Comparison of ENCODE assay signal across 28 cellular contexts in the genomic region with DNA sequence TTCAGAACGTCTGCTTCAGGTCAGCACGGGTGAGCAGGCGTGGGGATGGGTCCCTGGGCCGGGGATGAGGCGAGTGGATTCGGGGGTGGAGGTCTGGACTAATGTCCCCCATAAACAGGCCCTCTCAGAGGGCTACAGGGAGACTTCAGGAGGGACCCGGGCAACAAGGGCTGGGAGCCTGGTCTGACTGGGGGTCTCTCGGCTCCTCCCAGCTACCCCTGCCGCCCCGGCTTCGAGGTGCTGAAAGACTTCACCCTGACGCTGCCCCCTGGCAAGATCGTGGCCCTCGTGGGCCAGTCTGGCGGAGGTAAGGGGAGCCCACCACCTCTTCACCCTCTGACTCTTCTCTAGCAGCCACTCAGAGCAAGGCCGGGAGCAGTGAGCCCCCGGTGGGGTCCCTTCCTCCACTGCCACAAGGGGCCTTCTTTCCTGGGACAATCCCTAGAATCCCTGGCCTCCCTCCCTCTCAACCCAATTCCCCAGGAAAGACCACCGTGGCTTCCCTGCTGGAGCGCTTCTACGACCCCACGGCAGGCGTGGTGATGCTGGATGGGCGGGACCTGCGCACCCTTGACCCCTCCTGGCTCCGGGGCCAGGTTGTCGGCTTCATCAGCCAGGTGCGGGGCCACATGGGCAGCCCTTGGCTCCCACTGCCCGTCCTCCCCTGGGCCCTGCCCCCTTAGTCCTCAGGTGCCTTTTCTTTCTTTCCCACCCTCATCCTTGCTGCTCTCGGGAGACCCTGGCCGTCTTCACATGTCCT. TPM values are rescaled to one million over a fixed set of nuclear protein-coding genes. Genes with fewer than 3 reads are reported as not detected.
DNase-seq lines count a peak whose midpoint lies in the region; ATAC-seq, FAIRE-seq and TF ChIP-seq lines count a peak whose summit lies in the region.
"Had no signal": no experiment of that assay in that cellular context is flagged by ENCODE, and none has a peak within 500 bp of the region (broad histone marks: within the 10 kb centered on the region; RNA-seq: fewer than 3 reads in every experiment).

No MANE protein-coding gene starts in this region.

- H4K20me1 ChIP-seq in BLaER1: peaks cover 16% of the 10 kb centered on the region

- H3K36me3 ChIP-seq in BLaER1: peaks cover 32% of the 10 kb centered on the region
- H3K36me3 ChIP-seq in small intestine (ENCODE audit: control insufficient read depth in 2 of 2, insufficient read depth in 2 of 2, low read length in 2 of 2): peaks cover 4 to 12% of the 10 kb centered on the region in 2 donors
- H3K36me3 ChIP-seq: HAP-1 had no signal

- CTCF ChIA-PET in RWPE1 (lab: Yijun Ruan, JAX): interaction anchor here (1.4 kb wide), 1 partner anchor 203 kb away, joined by 4 read pairs; no protein-coding TSS in a partner anchor

- TF ChIP-seq CTCF in RWPE1 (conservative IDR thresholded peaks at IDR 0.05; ENCODE audit: low read depth) (no peak), mesothelial cell of epicardium (IDR thresholded peaks at IDR 0.05; ENCODE audit: unreplicated experiment) (no peak)

- no peaks in the 10 kb centered on the region for H3K27me3 Mint-ChIP-seq in mesothelial cell of epicardium (ENCODE audit: low read depth)

- H3K4me3 ChIP-seq in BLaER1 (no peak overlapping the region), small intestine (ENCODE audit: low read depth in 1 of 2, low read length in 2 of 2) (no peak overlapping the region)
- H3K4me3 ChIP-seq: HAP-1 had no signal

- no peak for ATAC-seq in stimulated activated effector memory CD8-positive, alpha-beta T cell treated with anti-CD3 and anti-CD28 coated beads, Interleukin-12 subunit alpha, Interleukin-12 subunit beta, amount 100 ng/mL, for 72 hours
- ATAC-seq: CD8-positive, alpha-beta T cell had no signal

- H3K9me3 ChIP-seq in BLaER1: no peaks in the 10 kb centered on the region
- no peaks in the 10 kb centered on the region for H3K9me3 ChIP-seq in small intestine (ENCODE audit: control insufficient read depth, low read depth)
- H3K9me3 ChIP-seq: HAP-1 had no signal

- peaks cover 15% of the 10 kb centered on the region for H3K36me3 Mint-ChIP-seq in mesothelial cell of epicardium
- peaks cover 28% of the 10 kb centered on the region for H3K36me3 Mint-ChIP-seq in stimulated activated effector memory CD8-positive, alpha-beta T cell treated with anti-CD3 and anti-CD28 coated beads, Interleukin-12 subunit alpha, Interleukin-12 subunit beta, amount 100 ng/mL, for 72 hours

- no peaks in the 10 kb centered on the region for H3K27me3 ChIP-seq in BLaER1
- H3K27me3 ChIP-seq in small intestine (ENCODE audit: control insufficient read depth in 2 of 2, insufficient read depth in 2 of 2, low read length in 2 of 2): no peaks in the 10 kb centered on the region

- no peak for DNase-seq in RWPE1 (ENCODE audit: low spot score)
- no peak for DNase-seq in mesothelial cell of epicardium (ENCODE audit: low spot score in 2 of 2, unreplicated experiment in 2 of 2)
- DNase-seq in stimulated activated effector memory CD8-positive, alpha-beta T cell treated with anti-CD3 and anti-CD28 coated beads, Interleukin-12 subunit alpha, Interleukin-12 subunit beta, amount 100 ng/mL, for 72 hours (ENCODE audit: low spot score in 2 of 2): no peak
- no peak for DNase-seq in NCI-H524 treated with DMSO at 0.1 percent for 48 hours (lab: John Stamatoyannopoulos, UW)
- no peak for DNase-seq in small intestine
- DNase-seq in erythroblast (lab: John Stamatoyannopoulos, UW): no peak
- DNase-seq: AML-193; CD8-positive, alpha-beta T cell; DMS 273 treated with DMSO at 0.1 percent for 48 hours; DMS79; EL; GOT3; HFFc6; KBM-7; MV-4-11; NCI-H1105 treated with DMSO at 0.1 percent for 48 hours; NCI-H146; NCI-H1930; NCI-H446 treated with DMSO at 0.1 percent for 48 hours; NCI-H526 treated with DMSO at 0.1 percent for 48 hours; SHP77 treated with DMSO at 0.1 percent for 48 hours had no signal

- H3K4me2 ChIP-seq in BLaER1: peak overlapping the region; percentile 83

- no peak for FAIRE-seq in small intestine (lab: Jason Lieb, UNC)
- FAIRE-seq: A204.1, GM12891, HepG2 had no signal

- no peak overlapping the region for H3K9ac ChIP-seq in BLaER1

- H3K9me3 Mint-ChIP-seq in mesothelial cell of epicardium: no peaks in the 10 kb centered on the region
- H3K9me3 Mint-ChIP-seq in stimulated activated effector memory CD8-positive, alpha-beta T cell treated with anti-CD3 and anti-CD28 coated beads, Interleukin-12 subunit alpha, Interleukin-12 subunit beta, amount 100 ng/mL, for 72 hours: no peaks in the 10 kb centered on the region
- H3K9me3 Mint-ChIP-seq: CD8-positive, alpha-beta T cell; HFFc6 had no signal

- 87 to 92% (median 92%) methylated on average over 30 of the region's 30 CpGs for WGBS in small intestine, 3 donors

- TF ChIP-seq POLR2A in erythroblast (IDR thresholded peaks at IDR 0.05; ENCODE audit: low read length): no peak

- H3K4me1 Mint-ChIP-seq in mesothelial cell of epicardium: peaks cover 17% of the 10 kb centered on the region
- H3K4me1 Mint-ChIP-seq in stimulated activated effector memory CD8-positive, alpha-beta T cell treated with anti-CD3 and anti-CD28 coated beads, Interleukin-12 subunit alpha, Interleukin-12 subunit beta, amount 100 ng/mL, for 72 hours: peaks cover 21% of the 10 kb centered on the region

- H3K27ac Mint-ChIP-seq in mesothelial cell of epicardium: peak overlapping the region; percentile 21
- H3K27ac Mint-ChIP-seq in stimulated activated effector memory CD8-positive, alpha-beta T cell treated with anti-CD3 and anti-CD28 coated beads, Interleukin-12 subunit alpha, Interleukin-12 subunit beta, amount 100 ng/mL, for 72 hours: peak overlapping the region; percentile 78
- H3K27ac Mint-ChIP-seq: CD8-positive, alpha-beta T cell had no signal

- peaks cover 33% of the 10 kb centered on the region for H3K4me1 ChIP-seq in BLaER1
- peaks cover 0 to 8% of the 10 kb centered on the region in 2 donors for H3K4me1 ChIP-seq in small intestine (ENCODE audit: control insufficient read depth in 2 of 2, insufficient read depth in 1 of 2, low read depth in 1 of 2, low read length in 1 of 2)
- H3K4me1 ChIP-seq: HAP-1 had no signal

- 0 out of 2 replicates have a peak overlapping the region, but pooled peaks have one; percentile 57 for H3K27ac ChIP-seq in BLaER1
- peak overlapping the region; percentile 91; the same call in 1 of the 2 replicates for H3K27ac ChIP-seq in RWPE1
- no peak overlapping the region for H3K27ac ChIP-seq in small intestine (ENCODE audit: low read depth in 1 of 2, low read length in 1 of 2)
- H3K27ac ChIP-seq: C4-2B had no signal

- POLR2A ChIA-PET in RWPE1 (lab: Yijun Ruan, JAX; ENCODE audit: low non-redundant PET): no interaction called here

- no peak overlapping the region for H3K4me3 Mint-ChIP-seq in mesothelial cell of epicardium
- H3K4me3 Mint-ChIP-seq in stimulated activated effector memory CD8-positive, alpha-beta T cell treated with anti-CD3 and anti-CD28 coated beads, Interleukin-12 subunit alpha, Interleukin-12 subunit beta, amount 100 ng/mL, for 72 hours: no peak overlapping the region
- H3K4me3 Mint-ChIP-seq: CD8-positive, alpha-beta T cell; HFFc6 had no signal

RNA-seq across cellular contexts. Expression of a gene that starts 7.5 kb away (rescaled TPM):
- total RNA-seq in mesothelial cell of epicardium: 6.1 to 7.9 TPM (median 7.2 TPM) in 3 replicates
- 10 to 100 TPM in 1 of 3 donors, 1 to 10 TPM in 2; 2.8 to 10.7 (median 4.3) TPM for polyA plus RNA-seq in small intestine
- total RNA-seq: HepG2 had no signal

RNA-seq across cellular contexts. Expression of a gene that starts 12.5 kb away (rescaled TPM):
- 39.8 to 48.0 TPM (median 40.7 TPM) in 3 replicates for total RNA-seq in mesothelial cell of epicardium
- polyA plus RNA-seq in small intestine: 10 to 100 TPM; 15.4 to 29.9 (median 15.7) TPM

RNA-seq across cellular contexts. Expression of a gene that starts 16.5 kb away (rescaled TPM):
- 10.6 to 14.0 TPM (median 11.8 TPM) in 3 replicates for total RNA-seq in mesothelial cell of epicardium
- 1 to 10 TPM in 1 of 3 donors, under 1 TPM in 2; 0.22 to 1.6 (median 0.52) TPM for polyA plus RNA-seq in small intestine
- total RNA-seq: HepG2, HT1080 had no signal

RNA-seq across cellular contexts. Expression of a gene that starts 16.9 kb away (rescaled TPM):
- total RNA-seq in mesothelial cell of epicardium: 17.0 to 17.5 TPM (median 17.4 TPM) in 3 replicates
- 10 to 100 TPM; 10.8 to 19.7 (median 12.9) TPM for polyA plus RNA-seq in small intestine

RNA-seq across cellular contexts. Expression of a gene that starts 18.6 kb away (rescaled TPM):
- 236 to 249 TPM (median 243 TPM) in 3 replicates for total RNA-seq in mesothelial cell of epicardium
- 100 to 1,000 TPM in 2 of 3 donors, 10 to 100 TPM in 1; 91.5 to 132 (median 101) TPM for polyA plus RNA-seq in small intestine

Comparison
In these comparisons a context has a peak if more than half of its experiments do, and no peak if none do; other contexts are left out.
1. H3K27ac ChIP-seq: peak in BLaER1 (single experiment) and RWPE1 (single experiment); none in small intestine (0 of 2).